In the genomic region with DNA sequence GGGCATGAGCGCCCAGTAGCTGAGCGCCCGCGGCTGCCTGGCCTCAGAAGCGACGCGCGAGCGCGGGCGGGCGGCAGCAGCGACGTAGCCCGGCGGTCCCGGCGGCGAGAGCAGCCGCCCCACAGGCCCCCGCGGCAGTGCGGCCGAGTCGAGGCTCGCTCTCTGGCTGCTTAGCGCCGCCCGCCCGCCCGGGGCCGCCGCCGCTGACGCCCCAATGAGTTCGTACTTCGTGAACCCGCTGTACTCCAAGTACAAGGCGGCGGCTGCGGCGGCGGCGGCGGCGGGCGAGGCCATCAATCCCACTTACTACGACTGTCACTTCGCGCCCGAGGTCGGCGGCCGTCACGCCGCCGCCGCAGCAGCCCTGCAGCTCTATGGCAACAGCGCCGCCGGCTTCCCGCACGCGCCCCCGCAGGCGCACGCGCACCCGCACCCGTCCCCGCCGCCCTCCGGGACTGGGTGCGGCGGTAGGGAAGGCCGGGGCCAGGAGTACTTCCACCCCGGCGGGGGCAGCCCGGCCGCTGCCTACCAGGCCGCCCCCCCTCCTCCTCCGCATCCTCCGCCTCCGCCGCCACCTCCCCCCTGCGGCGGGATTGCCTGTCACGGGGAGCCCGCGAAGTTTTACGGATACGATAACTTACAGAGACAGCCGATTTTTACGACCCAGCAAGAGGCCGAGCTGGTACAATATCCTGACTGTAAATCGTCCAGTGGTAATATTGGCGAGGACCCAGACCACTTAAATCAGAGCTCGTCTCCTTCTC, we compare ENCODE assay signal across 1 cellular context.
TF ChIP-seq lines count a peak whose summit lies in the region.

No MANE protein-coding gene starts in this region.

TF ChIP-seq in SK-N-SH, 30 proteins besides CTCF, POLR2A, EP300 and RAD21 (continued from another document):
- TF ChIP-seq PBX3 (IDR thresholded peaks at IDR 0.05): peak; percentile 42
- peak; percentile 57 for TF ChIP-seq NRF1 (IDR thresholded peaks at IDR 0.05; ENCODE audit: low read depth, low read length)
- no peak for TF ChIP-seq USF1 (IDR thresholded peaks at IDR 0.05; ENCODE audit: borderline replicate concordance, low read depth)
- no peak for TF ChIP-seq TEAD4 (IDR thresholded peaks at IDR 0.05; ENCODE audit: borderline replicate concordance, insufficient read depth)
- no peak for TF ChIP-seq RCOR1 (IDR thresholded peaks at IDR 0.05; ENCODE audit: low read length)
